In the genomic region with DNA sequence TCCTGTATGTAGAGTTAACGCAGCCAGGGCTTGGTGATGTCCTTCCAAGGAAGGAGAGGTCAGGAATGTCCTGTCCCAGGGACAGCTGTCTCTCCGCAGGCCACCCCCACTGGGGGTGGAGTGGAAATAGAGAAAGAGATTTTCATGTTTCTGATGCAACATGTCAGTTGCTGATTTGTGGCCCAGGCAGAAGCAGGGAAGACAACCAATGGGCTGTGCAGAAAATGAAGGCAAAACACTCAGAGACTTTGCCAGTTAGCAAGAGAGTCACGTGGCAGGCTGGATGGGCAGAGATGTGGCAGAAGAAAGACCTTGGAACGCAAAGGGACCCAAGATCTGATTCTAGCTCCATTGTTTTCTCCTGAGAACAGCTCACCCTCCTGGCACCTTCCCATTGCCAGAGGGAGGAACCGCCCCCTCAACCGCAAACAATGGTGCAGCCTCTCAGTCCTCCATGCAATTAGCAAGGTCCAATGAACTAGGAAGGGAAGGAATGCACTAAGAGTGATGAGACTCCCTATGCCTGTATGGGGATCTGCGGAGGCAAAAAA, we compare ENCODE assay signal across 12 cellular contexts.
A peak's percentile ranks its signal among the peaks of the same experiment; 100 is the strongest.
DNase-seq lines count a peak whose midpoint lies in the region; ATAC-seq and TF ChIP-seq lines count a peak whose summit lies in the region.
"Had no signal": no experiment of that assay in that cellular context is flagged by ENCODE, and none has a peak within 500 bp of the region (broad histone marks: within the 10 kb centered on the region; RNA-seq: fewer than 3 reads in every experiment).

No MANE protein-coding gene starts in this region.

- no TSS peak for BruUV-seq in mammary epithelial cell (replicated peaks; lab: Mats Ljungman, UMichigan)

- H3K9ac ChIP-seq in mammary epithelial cell (ENCODE audit: insufficient read depth, low read length), result peak overlapping the region; percentile 39

- TF ChIP-seq CTCF in right atrium auricular region (IDR thresholded peaks at IDR 0.05), result no peak
- no peak for TF ChIP-seq CTCF in mammary epithelial cell (conservative IDR thresholded peaks at IDR 0.05 in 1 of 2, IDR thresholded peaks at IDR 0.05 in 1 of 2; ENCODE audit: extremely low read depth in 1 of 2, insufficient read depth in 1 of 2, low read depth in 1 of 2, low read length in 2 of 2)

- in situ Hi-C loops in mammary epithelial cell (cut with MboI; ENCODE audit: low sequenced_read_pairs in 2 of 2), result loop anchor here (5.0 to 25.0 kb wide), 3 partner anchors 180 to 462 kb away; no protein-coding TSS in a partner anchor

- H3K9me3 ChIP-seq in right atrium auricular region (no peaks in the 10 kb centered on the region), mammary epithelial cell (replicated peaks; ENCODE audit: insufficient read depth, low read length) (no peaks in the 10 kb centered on the region)

- no peaks in the 10 kb centered on the region for H3K27me3 ChIP-seq in right atrium auricular region
- no peaks in the 10 kb centered on the region for H3K27me3 ChIP-seq in mammary epithelial cell (ENCODE audit: insufficient read depth, low read length)

- no peak overlapping the region for H3K4me3 Mint-ChIP-seq in stimulated activated naive B cell treated with anti-CD40 and anti-IgM and Interleukin-4, amounts not matched to agents 10 μg/mL and 1 μg/mL and 100 μg/mL, for 72 hours

- H3K27me3 Mint-ChIP-seq in stimulated activated naive B cell treated with anti-CD40 and anti-IgM and Interleukin-4, amounts not matched to agents 10 μg/mL and 1 μg/mL and 100 μg/mL, for 72 hours, result peaks cover 0 to 9% of the 10 kb centered on the region in 2 donors

- no peaks in the 10 kb centered on the region for H4K20me1 ChIP-seq in mammary epithelial cell (ENCODE audit: insufficient read depth, low read length)

- H3K4me3 ChIP-seq in right atrium auricular region (no peak overlapping the region), mammary epithelial cell (replicated peaks in 1 of 3; ENCODE audit: insufficient read depth in 1 of 3, low read depth in 2 of 3, low read length in 3 of 3) (no peak overlapping the region)

- CTCF ChIA-PET in mammary epithelial cell (lab: Charles Lee; ENCODE audit: low non-redundant PET), result interaction anchor here (0.6 to 0.7 kb wide), 2 partner anchors 15 to 164 kb away, joined by 3 to 4 read pairs; no protein-coding TSS in a partner anchor

- H3K4me1 Mint-ChIP-seq in stimulated activated naive B cell treated with anti-CD40 and anti-IgM and Interleukin-4, amounts not matched to agents 10 μg/mL and 1 μg/mL and 100 μg/mL, for 72 hours, result peaks cover 0 to 3% of the 10 kb centered on the region in 2 donors

- H3K4me1 ChIP-seq in right atrium auricular region, result peaks cover 0 to 11% of the 10 kb centered on the region in 2 donors
- peaks cover 43% of the 10 kb centered on the region for H3K4me1 ChIP-seq in mammary epithelial cell (ENCODE audit: insufficient read depth, low read length)

- no peaks in the 10 kb centered on the region for H3K36me3 ChIP-seq in right atrium auricular region
- no peaks in the 10 kb centered on the region for H3K36me3 ChIP-seq in mammary epithelial cell (ENCODE audit: insufficient read depth, low read length)

- peaks cover 0 to 4% of the 10 kb centered on the region in 2 donors for H3K9me3 Mint-ChIP-seq in stimulated activated naive B cell treated with anti-CD40 and anti-IgM and Interleukin-4, amounts not matched to agents 10 μg/mL and 1 μg/mL and 100 μg/mL, for 72 hours

- H3K4me2 ChIP-seq in mammary epithelial cell (ENCODE audit: insufficient read depth, low read depth, low read length), result peak overlapping the region; percentile 72

- peak overlapping the region; percentile 78 for H2AFZ ChIP-seq in mammary epithelial cell (ENCODE audit: low read depth, low read length)

- no peak overlapping the region for H3K27ac ChIP-seq in right atrium auricular region
- peak overlapping the region; percentile 80 for H3K27ac ChIP-seq in mammary epithelial cell (ENCODE audit: insufficient read depth, low read depth, low read length)

- no peak overlapping the region for H3K27ac Mint-ChIP-seq in stimulated activated naive B cell treated with anti-CD40 and anti-IgM and Interleukin-4, amounts not matched to agents 10 μg/mL and 1 μg/mL and 100 μg/mL, for 72 hours

- 0% methylated on average over 7 of the region's 7 CpGs for WGBS in mammary epithelial cell (ENCODE audit: low coverage, missing lambda C conversion rate)

- dilution Hi-C loops in mammary epithelial cell (cut with HindIII; ENCODE audit: low sequenced_read_pairs), result no loop called here

- no peak for ATAC-seq in Right ventricle myocardium superior (ENCODE audit: poor library complexity)
- ATAC-seq in HG03354 (IDR thresholded peaks at IDR 0.05; ENCODE audit: poor library complexity, severe bottlenecking, unreplicated experiment), result no peak
- no peak for ATAC-seq in stimulated activated naive B cell treated with anti-CD40 and anti-IgM and Interleukin-4, amounts not matched to agents 10 μg/mL and 1 μg/mL and 100 μg/mL, for 72 hours (replicated peaks)

- intact Hi-C loops in Right ventricle myocardium superior (cut with DNase I), result loop anchor here (5.0 kb wide), 3 partner anchors 60 to 455 kb away; a partner anchor contains a TSS
- intact Hi-C loops in mammary epithelial cell (cut with micrococcal nuclease), result loop anchor here (1.0 to 5.0 kb wide), 4 partner anchors 13 to 460 kb away; no protein-coding TSS in a partner anchor

- H3K36me3 Mint-ChIP-seq in stimulated activated naive B cell treated with anti-CD40 and anti-IgM and Interleukin-4, amounts not matched to agents 10 μg/mL and 1 μg/mL and 100 μg/mL, for 72 hours, result no peaks in the 10 kb centered on the region

- no peaks in the 10 kb centered on the region for H3K79me2 ChIP-seq in mammary epithelial cell (ENCODE audit: insufficient read depth, low read length)

- DNase-seq in right atrium auricular region (ENCODE audit: low spot score) (peak; percentile 42), Right ventricle myocardium superior (no peak), mammary epithelial cell (peak; percentile 95), kidney tubule cell (ENCODE audit: low spot score) (peak; percentile 61), middle frontal gyrus (ENCODE audit: extremely low spot score, low spot score) (no peak)
- no peak for DNase-seq in stimulated activated naive B cell treated with anti-CD40 and anti-IgM and Interleukin-4, amounts not matched to agents 10 μg/mL and 1 μg/mL and 100 μg/mL, for 72 hours
- DNase-seq in activated CD8-positive, alpha-beta memory T cell treated with anti-CD3 and anti-CD28 coated beads for 24 hours, result no peak
- DNase-seq: activated CD4-positive, CD25-positive, alpha-beta regulatory T cell treated with anti-CD3 and anti-CD28 coated beads, Interleukin-2, amount 50 U/mL, for 72 hours; activated effector memory CD4-positive, alpha-beta T cell treated with Interleukin-2 at 50 U/mL for 16 hours; KBM-7; stimulated activated CD4-positive, alpha-beta T cell treated with anti-CD3 and anti-CD28 coated beads, Interleukin-12 subunit alpha, Interleukin-12 subunit beta, amount 100 ng/mL, for 4 hours had no signal

Comparison
In these comparisons a context has a peak if more than half of its experiments do, and no peak if none do; other contexts are left out.
1. DNase-seq: peak in right atrium auricular region (single experiment), mammary epithelial cell (single experiment) and kidney tubule cell (single experiment); none in Right ventricle myocardium superior (single experiment), middle frontal gyrus (single experiment), stimulated activated naive B cell treated with anti-CD40 and anti-IgM and Interleukin-4, amounts not matched to agents 10 μg/mL and 1 μg/mL and 100 μg/mL, for 72 hours (single experiment) and activated CD8-positive, alpha-beta memory T cell treated with anti-CD3 and anti-CD28 coated beads for 24 hours (single experiment).